In the genomic region with DNA sequence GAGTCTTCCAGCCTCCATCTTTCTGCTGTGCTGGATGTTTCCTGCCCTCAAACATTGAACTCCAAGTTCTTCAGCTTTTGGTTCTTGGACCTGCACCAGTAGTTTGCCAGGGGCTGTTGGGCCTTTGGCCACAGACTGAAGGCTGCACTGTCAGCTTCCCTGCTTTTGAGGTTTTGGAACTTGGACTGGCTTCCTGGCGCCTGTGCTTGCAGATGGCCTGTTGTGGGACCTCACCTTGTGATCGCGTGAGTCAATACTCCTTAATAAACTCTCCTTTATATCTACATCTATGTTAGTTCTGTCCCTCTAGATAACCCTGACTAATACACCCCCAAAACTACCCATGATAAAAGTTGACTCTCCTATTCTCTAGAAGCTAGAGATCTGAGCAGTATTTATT, we compare ENCODE assay signal across 21 cellular contexts. TPM values are rescaled to one million over a fixed set of nuclear protein-coding genes. Genes with fewer than 3 reads are reported as not detected.
DNase-seq lines count a peak whose midpoint lies in the region; ATAC-seq, FAIRE-seq and TF ChIP-seq lines count a peak whose summit lies in the region.
"Had no signal": no experiment of that assay in that cellular context is flagged by ENCODE, and none has a peak within 500 bp of the region (broad histone marks: within the 10 kb centered on the region; RNA-seq: fewer than 3 reads in every experiment).

No MANE protein-coding gene starts in this region.

- ATAC-seq in K562, result no peak
- no peak for ATAC-seq in effector memory CD8-positive, alpha-beta T cell (replicated peaks)
- no peak for ATAC-seq in stimulated activated effector memory CD8-positive, alpha-beta T cell treated with anti-CD3 and anti-CD28 coated beads, Interleukin-12 subunit alpha, Interleukin-12 subunit beta, amount 100 ng/mL, for 72 hours
- ATAC-seq: GM12878 had no signal

- no peak for TF ChIP-seq POLR2A in K562 (conservative IDR thresholded peaks at IDR 0.05)

- POLR2A ChIA-PET in K562 (lab: Yijun Ruan, JAX), result interaction anchor here (0.5 to 1.2 kb wide), 5 partner anchors 10 to 326 kb away, joined by 3 read pairs; no protein-coding TSS in a partner anchor

- in situ Hi-C loops in K562 (cut with MboI), result no loop called here

- peaks cover 6% of the 10 kb centered on the region; the same call in 1 of the 2 replicates for H3K27me3 ChIP-seq in MG63
- peaks cover 0 to 6% of the 10 kb centered on the region in 2 experiments; a peak in 2 of 5 replicates for H3K27me3 ChIP-seq in K562 (ENCODE audit: control insufficient read depth in 2 of 2, insufficient read depth in 2 of 2, low read length in 2 of 2)
- peaks cover 10% of the 10 kb centered on the region for H3K27me3 ChIP-seq in WERI-Rb-1 (ENCODE audit: insufficient read depth, low read depth, severe bottlenecking)

- H3K9ac ChIP-seq in K562 (ENCODE audit: insufficient read depth in 1 of 2, low read depth in 2 of 2, low read length in 2 of 2), result no peak overlapping the region
- H3K9ac ChIP-seq: GM23248 had no signal

- no peaks in the 10 kb centered on the region for H3K9me1 ChIP-seq in K562 (ENCODE audit: control insufficient read depth, insufficient read depth, low read length)

- WGBS in K562 (ENCODE audit: insufficient coverage, low coverage, missing lambda C conversion rate), result 5% methylated on average over 3 of the region's 3 CpGs

- no peaks in the 10 kb centered on the region for H3K9me3 Mint-ChIP-seq in effector memory CD8-positive, alpha-beta T cell
- no peaks in the 10 kb centered on the region for H3K9me3 Mint-ChIP-seq in stimulated activated effector memory CD8-positive, alpha-beta T cell treated with anti-CD3 and anti-CD28 coated beads, Interleukin-12 subunit alpha, Interleukin-12 subunit beta, amount 100 ng/mL, for 72 hours

- H3K4me3 Mint-ChIP-seq in effector memory CD8-positive, alpha-beta T cell, result peak overlapping the region; percentile 16 to 17
- no peak overlapping the region for H3K4me3 Mint-ChIP-seq in stimulated activated effector memory CD8-positive, alpha-beta T cell treated with anti-CD3 and anti-CD28 coated beads, Interleukin-12 subunit alpha, Interleukin-12 subunit beta, amount 100 ng/mL, for 72 hours

- TF ChIP-seq RAD21 in K562 (CRISPR knock-in tag; conservative IDR thresholded peaks at IDR 0.05 in 1 of 2, IDR thresholded peaks at IDR 0.05 in 1 of 2), result no peak

- no peak for TF ChIP-seq EP300 in K562 (IDR thresholded peaks at IDR 0.05; ENCODE audit: low read length)

- no peaks in the 10 kb centered on the region for H3K27me3 Mint-ChIP-seq in effector memory CD8-positive, alpha-beta T cell
- H3K27me3 Mint-ChIP-seq: CD4-positive, alpha-beta memory T cell had no signal

- H3K27ac ChIP-seq in K562 (ENCODE audit: extremely low read depth, low read depth, low read length) (no peak overlapping the region), WERI-Rb-1 (no peak overlapping the region)
- H3K27ac ChIP-seq: GM23248 had no signal

- no peaks in the 10 kb centered on the region for H3K79me2 ChIP-seq in K562 (ENCODE audit: control insufficient read depth, insufficient read depth, low read length)

- H2AFZ ChIP-seq in K562 (ENCODE audit: low read depth, low read length), result no peak overlapping the region
- H2AFZ ChIP-seq: GM23248 had no signal

- H3K4me3 ChIP-seq in MG63 (no peak overlapping the region), K562 (no peak overlapping the region), WERI-Rb-1 (ENCODE audit: low read depth, low read length) (no peak overlapping the region)
- H3K4me3 ChIP-seq: GM12878, GM23248 had no signal

- TF ChIP-seq CTCF in K562 (IDR thresholded peaks at IDR 0.05 in 2 of 3, conservative IDR thresholded peaks at IDR 0.05 in 1 of 3; ENCODE audit: insufficient read depth in 2 of 3, low read depth in 1 of 3, low read length in 3 of 3), result no peak
- TF ChIP-seq CTCF in WERI-Rb-1 (IDR thresholded peaks at IDR 0.05; ENCODE audit: low read depth, low read length), result no peak

- peaks cover 5% of the 10 kb centered on the region for H3K36me3 Mint-ChIP-seq in effector memory CD8-positive, alpha-beta T cell (ENCODE audit: insufficient read depth)
- no peaks in the 10 kb centered on the region for H3K36me3 Mint-ChIP-seq in stimulated activated effector memory CD8-positive, alpha-beta T cell treated with anti-CD3 and anti-CD28 coated beads, Interleukin-12 subunit alpha, Interleukin-12 subunit beta, amount 100 ng/mL, for 72 hours
- H3K36me3 Mint-ChIP-seq: CD4-positive, alpha-beta memory T cell had no signal

- H3K4me1 ChIP-seq in K562 (replicated peaks in 1 of 2; ENCODE audit: control insufficient read depth in 2 of 2, insufficient read depth in 2 of 2, low read length in 2 of 2), result peaks cover 25 to 26% of the 10 kb centered on the region in 2 experiments

- no TSS peak for BruUV-seq in K562 (replicated peaks; lab: Mats Ljungman, UMichigan)

- CTCF ChIA-PET in K562 (lab: Yijun Ruan, JAX; ENCODE audit: low intra/inter-chr PET ratio), result interaction anchor here (2.3 to 3.6 kb wide), 3 partner anchors 51 to 90 kb away, joined by 12 to 61 read pairs (median 18); no protein-coding TSS in a partner anchor

- H3K36me3 ChIP-seq in MG63 (no peaks in the 10 kb centered on the region), K562 (ENCODE audit: control insufficient read depth, insufficient read depth, low read length) (no peaks in the 10 kb centered on the region), WERI-Rb-1 (no peaks in the 10 kb centered on the region)

- intact Hi-C loops in K562 (cut with micrococcal nuclease), result no loop called here

- no peaks in the 10 kb centered on the region for H4K20me1 ChIP-seq in K562 (replicated peaks; ENCODE audit: control insufficient read depth, insufficient read depth, low read length)

- DNase-seq in MG63 (peak; percentile 22), K562 (ENCODE audit: extremely low read depth in 1 of 4, low spot score in 3 of 4) (no peak), NCI-H2196 treated with DMSO at 0.1 percent for 48 hours (lab: John Stamatoyannopoulos, UW; ENCODE audit: unreplicated experiment) (no peak), NCI-H2227 (lab: John Stamatoyannopoulos, UW; ENCODE audit: unreplicated experiment) (no peak), WERI-Rb-1 (no peak)
- no peak for DNase-seq in effector memory CD8-positive, alpha-beta T cell
- no peak for DNase-seq in stimulated activated effector memory CD8-positive, alpha-beta T cell treated with anti-CD3 and anti-CD28 coated beads, Interleukin-12 subunit alpha, Interleukin-12 subunit beta, amount 100 ng/mL, for 72 hours (ENCODE audit: low spot score in 2 of 2)
- DNase-seq: Caco-2; CD4-positive, alpha-beta memory T cell; DMS153; DND-41; GDM1; GM23248; H7; HCEC 1CT had no signal

- H3K4me1 Mint-ChIP-seq in effector memory CD8-positive, alpha-beta T cell (ENCODE audit: low read depth in 2 of 2), result peaks cover 45 to 51% of the 10 kb centered on the region in 2 donors
- H3K4me1 Mint-ChIP-seq in stimulated activated effector memory CD8-positive, alpha-beta T cell treated with anti-CD3 and anti-CD28 coated beads, Interleukin-12 subunit alpha, Interleukin-12 subunit beta, amount 100 ng/mL, for 72 hours, result peaks cover 64% of the 10 kb centered on the region

- H3K4me2 ChIP-seq in K562 (ENCODE audit: insufficient read depth, low read length), result no peak overlapping the region

- no peak for FAIRE-seq in K562 (lab: Jason Lieb, UNC)
- FAIRE-seq: GM12878, GM19239, H1 had no signal

- H3K9me3 ChIP-seq in MG63 (no peaks in the 10 kb centered on the region), K562 (replicated peaks; ENCODE audit: control insufficient read depth, insufficient read depth, low read depth, low read length) (no peaks in the 10 kb centered on the region), WERI-Rb-1 (ENCODE audit: severe bottlenecking) (no peaks in the 10 kb centered on the region)
- H3K9me3 ChIP-seq: Caco-2 had no signal

- peak overlapping the region; percentile 9 to 84 for H3K27ac Mint-ChIP-seq in effector memory CD8-positive, alpha-beta T cell
- H3K27ac Mint-ChIP-seq in stimulated activated effector memory CD8-positive, alpha-beta T cell treated with anti-CD3 and anti-CD28 coated beads, Interleukin-12 subunit alpha, Interleukin-12 subunit beta, amount 100 ng/mL, for 72 hours, result peak overlapping the region; percentile 34

RNA-seq across cellular contexts. Expression of a gene that starts 7.6 kb away (rescaled TPM):
- not detected in 2 replicates for total RNA-seq in MG63 (2014; rRNA removed; shearing (Covaris generic); ENCODE audit: low replicate concordance)
- 0.51 and 0.56 TPM in 2 replicates for total RNA-seq in K562 (2011; cell fraction: chromatin; rRNA removed; ENCODE audit: low replicate concordance)
- total RNA-seq in K562 (2011; cell fraction: nucleolus; rRNA removed), result 0.39 and 0.67 TPM in 2 replicates
- 0.44 and 0.92 TPM in 2 replicates for total RNA-seq in K562 (2011; cell fraction: nucleoplasm; rRNA removed)
- total RNA-seq in K562 (2014; rRNA removed), result 0.23 and 0.49 TPM in 2 replicates
- 0.22 and 0.29 TPM in 2 replicates for total RNA-seq in K562 (2014; rRNA removed; fragmentation: Illumina TruSeq; extraction: Trizol)
- 0.76 and 0.79 TPM in 2 replicates for total RNA-seq in K562 (2015; rRNA removed; fragmentation: Illumina TruSeq; extraction: Trizol)
- total RNA-seq in K562 (2021), result 0.36 and 0.44 TPM in 2 replicates
- 1.7 and 19.7 TPM in 2 replicates for polyA plus RNA-seq in K562 (2011; rRNA removed)
- 1.4 and 20.9 TPM in 2 replicates for polyA plus RNA-seq in K562 (2011; cell fraction: cytosol; rRNA removed)
- polyA plus RNA-seq in K562 (2011; cell fraction: nucleus; rRNA removed), result 1.1 and 15.8 TPM in 2 replicates
- 2.3 and 9.5 TPM in 2 replicates for polyA plus RNA-seq in K562 (2012)
- polyA plus RNA-seq in K562 (2014; fragmentation: Illumina TruSeq; extraction: Trizol), result 0.39 and 0.50 TPM in 2 replicates
- polyA plus RNA-seq in K562 (2014; fragmentation: Nextera tagmentation; extraction: Ambion mirVana), result under 1 TPM in 1 of 2 experiments, not detected in 1; 0.21 TPM
- 0.26 and 0.50 TPM in 2 replicates for polyA plus RNA-seq in K562 (2014; rRNA removed)
- 0.60 and 6.1 TPM in 2 replicates for polyA minus RNA-seq in K562 (2011; rRNA and poly(A)+ RNA removed)
- 5.7 TPM in 1 of 2 replicates, not detected in the other for polyA minus RNA-seq in K562 (2011; cell fraction: cytosol; rRNA and poly(A)+ RNA removed)
- polyA minus RNA-seq in K562 (2011; cell fraction: nucleus; rRNA and poly(A)+ RNA removed), result 5.3 TPM in 1 of 2 replicates, not detected in the other
- total RNA-seq: A172, A673, Caco-2, GM23248 had no signal
- polyA plus RNA-seq: BJ, GM23248 had no signal

RNA-seq across cellular contexts. Expression of a gene that starts 26.9 kb away (rescaled TPM):
- total RNA-seq in MG63 (2014; rRNA removed; shearing (Covaris generic); ENCODE audit: low replicate concordance), result 10.4 and 18.5 TPM in 2 replicates
- total RNA-seq in K562 (2011; cell fraction: chromatin; rRNA removed; ENCODE audit: low replicate concordance), result 2.8 and 8.7 TPM in 2 replicates
- total RNA-seq in K562 (2011; cell fraction: nucleolus; rRNA removed), result 8.9 and 15.5 TPM in 2 replicates
- 4.5 and 7.9 TPM in 2 replicates for total RNA-seq in K562 (2011; cell fraction: nucleoplasm; rRNA removed)
- total RNA-seq in K562 (2014; rRNA removed) (6.5 and 7.6 TPM in 2 replicates), K562 (2014; rRNA removed; fragmentation: Illumina TruSeq; extraction: Trizol) (1.1 and 1.6 TPM in 2 replicates), K562 (2015; rRNA removed; fragmentation: Illumina TruSeq; extraction: Trizol) (4.1 and 4.4 TPM in 2 replicates), K562 (2021) (6.4 and 7.8 TPM in 2 replicates)
- polyA plus RNA-seq in K562 (2011; rRNA removed) (9.0 and 85.5 TPM in 2 replicates), K562 (2014; fragmentation: Illumina TruSeq; extraction: Trizol) (2.1 and 4.1 TPM in 2 replicates), K562 (2014; fragmentation: Nextera tagmentation; extraction: Ambion mirVana) (under 1 TPM; 0.28 to 0.41 TPM), K562 (2014; rRNA removed) (5.9 and 9.6 TPM in 2 replicates)
- polyA plus RNA-seq in K562 (2011; cell fraction: cytosol; rRNA removed), result 26.1 and 77.2 TPM in 2 replicates
- 13.3 and 92.4 TPM in 2 replicates for polyA plus RNA-seq in K562 (2011; cell fraction: nucleus; rRNA removed)
- 8.7 and 24.4 TPM in 2 replicates for polyA plus RNA-seq in K562 (2012)
- polyA minus RNA-seq in K562 (2011; rRNA and poly(A)+ RNA removed), result 4.1 and 15.3 TPM in 2 replicates
- 7.9 and 36.4 TPM in 2 replicates for polyA minus RNA-seq in K562 (2011; cell fraction: cytosol; rRNA and poly(A)+ RNA removed)
- 4.0 and 28.7 TPM in 2 replicates for polyA minus RNA-seq in K562 (2011; cell fraction: nucleus; rRNA and poly(A)+ RNA removed)
- total RNA-seq: A673; CD4-positive, alpha-beta memory T cell had no signal
- polyA plus RNA-seq: CD4-positive, alpha-beta memory T cell had no signal
